15 cellular contexts compared by ENCODE assay signal in the genomic region with DNA sequence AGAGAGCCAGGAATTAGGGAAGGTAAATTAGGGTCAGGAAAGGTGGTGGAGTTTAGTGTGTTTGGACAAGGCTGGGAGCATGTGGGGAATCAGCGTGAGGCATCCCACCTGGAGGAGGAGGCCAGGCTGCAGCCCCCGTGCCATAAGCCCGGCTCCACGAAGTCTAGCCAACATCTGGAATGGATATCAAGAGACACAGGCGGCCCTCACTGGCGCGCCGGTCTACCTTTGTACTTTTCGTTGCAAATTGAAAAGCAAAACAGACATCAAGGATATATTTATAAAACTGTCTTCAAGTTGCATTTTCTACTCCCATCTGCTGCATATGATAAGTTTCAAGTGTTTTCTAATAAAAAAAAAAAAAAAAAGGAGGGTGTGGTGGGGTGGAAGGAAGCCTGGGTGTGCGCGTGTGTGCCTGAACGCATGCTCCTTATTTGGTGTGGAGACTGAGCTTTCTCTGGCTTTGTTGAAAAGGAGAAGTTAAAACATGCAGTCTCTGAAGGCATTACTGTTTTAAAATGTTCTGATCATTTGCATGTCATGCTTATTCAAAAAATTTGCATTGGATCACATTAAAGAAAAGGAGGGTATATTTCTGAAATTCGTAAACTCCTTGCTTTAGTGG.
DNase-seq lines count a peak whose midpoint lies in the region; ATAC-seq and TF ChIP-seq lines count a peak whose summit lies in the region.
"Had no signal": no experiment of that assay in that cellular context is flagged by ENCODE, and none has a peak within 500 bp of the region (broad histone marks: within the 10 kb centered on the region; RNA-seq: fewer than 3 reads in every experiment).

No MANE protein-coding gene starts in this region.

- H3K79me2 ChIP-seq in Karpas-422 (ENCODE audit: low read length) (no peaks in the 10 kb centered on the region), OCI-LY7 (ENCODE audit: insufficient read depth, low read depth, low read length) (no peaks in the 10 kb centered on the region)

- H3K4me1 ChIP-seq in Karpas-422 (ENCODE audit: low read length) (peaks cover 20% of the 10 kb centered on the region), heart left ventricle (peaks cover 0 to 40% (median 19%) of the 10 kb centered on the region in 12 donors), psoas muscle (no peaks in the 10 kb centered on the region), OCI-LY7 (ENCODE audit: insufficient read depth, low read length, poor library complexity, severe bottlenecking) (no peaks in the 10 kb centered on the region)
- H3K4me1 ChIP-seq: BLaER1 had no signal

- H3K4me3 ChIP-seq in Karpas-422 (ENCODE audit: low read length): no peak overlapping the region
- H3K4me3 ChIP-seq in heart left ventricle: no peak overlapping the region
- no peak overlapping the region for H3K4me3 ChIP-seq in psoas muscle
- no peak overlapping the region for H3K4me3 ChIP-seq in OCI-LY7 (ENCODE audit: low read depth, low read length, poor library complexity, severe bottlenecking)
- H3K4me3 ChIP-seq: BLaER1, mucosa of descending colon had no signal

- H3K36me3 ChIP-seq in Karpas-422 (ENCODE audit: insufficient read depth, low read length) (no peaks in the 10 kb centered on the region), heart left ventricle (no peaks in the 10 kb centered on the region), psoas muscle (ENCODE audit: insufficient read depth in 1 of 2, low read depth in 1 of 2) (no peaks in the 10 kb centered on the region), OCI-LY7 (ENCODE audit: insufficient read depth, low read length) (no peaks in the 10 kb centered on the region)
- H3K36me3 ChIP-seq: BLaER1 had no signal

- TF ChIP-seq POLR2A in heart left ventricle (IDR thresholded peaks at IDR 0.05): no peak

- DNase-seq in Karpas-422 (peak; percentile 88), NCI-H748 (lab: John Stamatoyannopoulos, UW; ENCODE audit: unreplicated experiment) (peak; percentile 97), heart left ventricle (peak; percentile 54 to 73 (median 68)), psoas muscle (no peak), NCI-H1417 treated with DMSO at 0.1 percent for 48 hours (lab: John Stamatoyannopoulos, UW) (no peak), A172 (ENCODE audit: low spot score) (no peak), OCI-LY7 (ENCODE audit: low spot score) (no peak)
- no peak for DNase-seq in activated naive CD4-positive, alpha-beta T cell (lab: John Stamatoyannopoulos, UW)
- DNase-seq: activated CD4-positive, alpha-beta T cell treated with anti-CD3 and anti-CD28 coated beads, Interleukin-2, amount 50 U/mL, for 4 hours; aorta; OCI-M1; stimulated activated CD4-positive, alpha-beta T cell treated with anti-CD3 and anti-CD28 coated beads, Interleukin-4, amount 100 ng/mL, for 24 hours had no signal

- ATAC-seq in heart left ventricle (peak; percentile 44 to 81 (median 58)), psoas muscle (no peak)
- ATAC-seq: stimulated activated memory B cell treated with anti-CD40 and anti-IgM and Interleukin-4, amounts not matched to agents 10 μg/mL and 1 μg/mL and 100 μg/mL, for 72 hours had no signal

- POLR2A ChIA-PET in OCI-LY7 (lab: Charles Lee): interaction anchor here (1.5 kb wide), 1 partner anchor 16 kb away, joined by 4 read pairs; no protein-coding TSS in a partner anchor

- no peak for TF ChIP-seq CTCF in heart left ventricle (IDR thresholded peaks at IDR 0.05)
- no peak for TF ChIP-seq CTCF in psoas muscle (IDR thresholded peaks at IDR 0.05)
- TF ChIP-seq CTCF in OCI-LY7 (conservative IDR thresholded peaks at IDR 0.05; ENCODE audit: low read length): no peak

- H3K27ac ChIP-seq in Karpas-422 (ENCODE audit: low read length): no peak overlapping the region
- H3K27ac ChIP-seq in heart left ventricle: peak overlapping the region; percentile 31 to 84 (median 70)
- peak overlapping the region; percentile 46 for H3K27ac ChIP-seq in psoas muscle
- H3K27ac ChIP-seq in OCI-LY7 (ENCODE audit: low read depth, low read length, poor library complexity, severe bottlenecking): no peak overlapping the region
- H3K27ac ChIP-seq: BLaER1 had no signal

- H3K27me3 ChIP-seq in Karpas-422 (ENCODE audit: low read length) (no peaks in the 10 kb centered on the region), heart left ventricle (no peaks in the 10 kb centered on the region), psoas muscle (ENCODE audit: insufficient read depth in 3 of 3, low read length in 2 of 3) (no peaks in the 10 kb centered on the region)
- H3K27me3 ChIP-seq: BLaER1 had no signal

- H4K20me1 ChIP-seq in Karpas-422 (ENCODE audit: insufficient read depth, low read depth, low read length) (no peaks in the 10 kb centered on the region), OCI-LY7 (ENCODE audit: insufficient read depth, low read length) (no peaks in the 10 kb centered on the region)
- H4K20me1 ChIP-seq: BLaER1 had no signal

- H3K9ac ChIP-seq in Karpas-422 (ENCODE audit: low read length): no peak overlapping the region
- H3K9ac ChIP-seq: BLaER1 had no signal

- H3K4me2 ChIP-seq in Karpas-422 (ENCODE audit: low read depth, low read length, poor library complexity, severe bottlenecking) (peak overlapping the region; percentile 45), OCI-LY7 (ENCODE audit: low read length) (no peak overlapping the region)
- H3K4me2 ChIP-seq: BLaER1 had no signal

- H2AFZ ChIP-seq in Karpas-422 (ENCODE audit: low read length): no peak overlapping the region
- H2AFZ ChIP-seq in OCI-LY7 (ENCODE audit: low read length): no peak overlapping the region

- no TSS peak for BruUV-seq in OCI-LY7 (replicated peaks; lab: Mats Ljungman, UMichigan)

- H3K9me3 ChIP-seq in Karpas-422 (ENCODE audit: low read length) (no peaks in the 10 kb centered on the region), heart left ventricle (peaks cover 0 to 3% (median 0%) of the 10 kb centered on the region in 12 donors), psoas muscle (no peaks in the 10 kb centered on the region), OCI-LY7 (ENCODE audit: low read length) (no peaks in the 10 kb centered on the region)
- H3K9me3 ChIP-seq: BLaER1 had no signal

- intact Hi-C loops in heart left ventricle (cut with DNase I) (loop anchor here in 2 of 10 donors (5.0 kb wide), 2 partner anchors 87 to 542 kb away; no protein-coding TSS in a partner anchor), psoas muscle (cut with DNase I) (no loop called here), OCI-LY7 (cut with micrococcal nuclease; ENCODE audit: unreplicated experiment) (no loop called here)

- CTCF ChIA-PET in OCI-LY7 (lab: Charles Lee; ENCODE audit: unreplicated experiment): no interaction called here

- 47 to 57% (median 50%) methylated on average over 13 of the region's 13 CpGs for WGBS in heart left ventricle, 4 donors
- 64 to 73% (median 70%) methylated on average over 13 of the region's 13 CpGs for WGBS in psoas muscle, 3 donors

- no peaks in the 10 kb centered on the region for H3K9me2 ChIP-seq in Karpas-422 (replicated peaks; ENCODE audit: insufficient read depth, low read length)
- H3K9me2 ChIP-seq in OCI-LY7 (ENCODE audit: insufficient read depth, low read length): no peaks in the 10 kb centered on the region

Comparison
In these comparisons a context has a peak if more than half of its experiments do, and no peak if none do; other contexts are left out.
1. DNase-seq: peak in Karpas-422 (single experiment), NCI-H748 (single experiment) and heart left ventricle (5 of 5); none in psoas muscle (0 of 2), NCI-H1417 treated with DMSO at 0.1 percent for 48 hours (single experiment), activated naive CD4-positive, alpha-beta T cell (0 of 4), A172 (single experiment) and OCI-LY7 (single experiment).
2. H3K27ac ChIP-seq: peak in heart left ventricle (12 of 12) and psoas muscle (single experiment); none in Karpas-422 (single experiment) and OCI-LY7 (single experiment).
3. ATAC-seq: peak in heart left ventricle (4 of 4); none in psoas muscle (0 of 4).